Comparison of ENCODE assay signal across 8 cellular contexts in genomic region chr2:174778479-174778962, GRCh38. TPM values are rescaled to one million over a fixed set of nuclear protein-coding genes. Genes with fewer than 3 reads are reported as not detected.
DNase-seq lines count a peak whose midpoint lies in the region; ATAC-seq and TF ChIP-seq lines count a peak whose summit lies in the region.

No MANE protein-coding gene starts in this region.

- no peak overlapping the region for H3K27ac ChIP-seq in CD8-positive, alpha-beta memory T cell (ENCODE audit: low read depth, low read length)

- DNase-seq in CD8-positive, alpha-beta memory T cell: peak; percentile 54 to 95 (median 91)
- peak in 3 of 4 experiments; percentile 5 to 25 (median 22) for DNase-seq in activated CD4-positive, CD25-positive, alpha-beta regulatory T cell (lab: John Stamatoyannopoulos, UW)
- DNase-seq in brain pericyte (ENCODE audit: low read depth, low spot score) (peak; percentile 97), mesothelial cell of epicardium (ENCODE audit: low spot score in 2 of 2, unreplicated experiment in 2 of 2) (no peak), RPMI8226 (no peak), iPS-NIHi11 (ENCODE audit: low spot score) (no peak)

- H3K9me3 ChIP-seq in CD8-positive, alpha-beta memory T cell (ENCODE audit: low read length): no peaks in the 10 kb centered on the region

- peaks cover 36 to 54% (median 49%) of the 10 kb centered on the region in 3 donors for H3K4me1 Mint-ChIP-seq in CD8-positive, alpha-beta memory T cell
- peaks cover 50% of the 10 kb centered on the region for H3K4me1 Mint-ChIP-seq in mesothelial cell of epicardium
- peaks cover 20% of the 10 kb centered on the region for H3K4me1 Mint-ChIP-seq in stimulated activated memory B cell treated with anti-CD40 and anti-IgM and Interleukin-4, amounts not matched to agents 10 μg/mL and 1 μg/mL and 100 μg/mL, for 72 hours

- peak overlapping the region; percentile 67 to 99 (median 98) for H3K27ac Mint-ChIP-seq in CD8-positive, alpha-beta memory T cell
- H3K27ac Mint-ChIP-seq in mesothelial cell of epicardium: peak overlapping the region; percentile 69
- peak overlapping the region; percentile 76 for H3K27ac Mint-ChIP-seq in stimulated activated memory B cell treated with anti-CD40 and anti-IgM and Interleukin-4, amounts not matched to agents 10 μg/mL and 1 μg/mL and 100 μg/mL, for 72 hours

- CTCF ChIA-PET in CD8-positive, alpha-beta memory T cell (lab: Charles Lee): interaction anchor here (0.8 kb wide), 1 partner anchor 29 kb away, joined by 3 read pairs; no protein-coding TSS in a partner anchor

- peaks cover 0 to 2% of the 10 kb centered on the region in 2 donors for H3K27me3 Mint-ChIP-seq in CD8-positive, alpha-beta memory T cell
- H3K27me3 Mint-ChIP-seq in mesothelial cell of epicardium (ENCODE audit: low read depth): no peaks in the 10 kb centered on the region
- H3K27me3 Mint-ChIP-seq in stimulated activated memory B cell treated with anti-CD40 and anti-IgM and Interleukin-4, amounts not matched to agents 10 μg/mL and 1 μg/mL and 100 μg/mL, for 72 hours: peaks cover 23% of the 10 kb centered on the region

- peak; percentile 64 for ATAC-seq in HG03135 (IDR thresholded peaks at IDR 0.05; ENCODE audit: unreplicated experiment)
- ATAC-seq in stimulated activated memory B cell treated with anti-CD40 and anti-IgM and Interleukin-4, amounts not matched to agents 10 μg/mL and 1 μg/mL and 100 μg/mL, for 72 hours: peak; percentile 78

- H3K9me3 Mint-ChIP-seq in CD8-positive, alpha-beta memory T cell: no peaks in the 10 kb centered on the region
- H3K9me3 Mint-ChIP-seq in mesothelial cell of epicardium: no peaks in the 10 kb centered on the region
- H3K9me3 Mint-ChIP-seq in stimulated activated memory B cell treated with anti-CD40 and anti-IgM and Interleukin-4, amounts not matched to agents 10 μg/mL and 1 μg/mL and 100 μg/mL, for 72 hours: no peaks in the 10 kb centered on the region

- no peaks in the 10 kb centered on the region for H3K27me3 ChIP-seq in CD8-positive, alpha-beta memory T cell (ENCODE audit: insufficient read depth, low read length, poor library complexity, severe bottlenecking)

- H3K4me3 Mint-ChIP-seq in CD8-positive, alpha-beta memory T cell: peak overlapping the region; percentile 41 to 66 (median 55)
- H3K4me3 Mint-ChIP-seq in mesothelial cell of epicardium: no peak overlapping the region
- H3K4me3 Mint-ChIP-seq in stimulated activated memory B cell treated with anti-CD40 and anti-IgM and Interleukin-4, amounts not matched to agents 10 μg/mL and 1 μg/mL and 100 μg/mL, for 72 hours: no peak overlapping the region

- no peaks in the 10 kb centered on the region for H3K36me3 Mint-ChIP-seq in CD8-positive, alpha-beta memory T cell
- no peaks in the 10 kb centered on the region for H3K36me3 Mint-ChIP-seq in mesothelial cell of epicardium
- no peaks in the 10 kb centered on the region for H3K36me3 Mint-ChIP-seq in stimulated activated memory B cell treated with anti-CD40 and anti-IgM and Interleukin-4, amounts not matched to agents 10 μg/mL and 1 μg/mL and 100 μg/mL, for 72 hours

- TF ChIP-seq CTCF in mesothelial cell of epicardium (IDR thresholded peaks at IDR 0.05; ENCODE audit: unreplicated experiment): no peak

- no peaks in the 10 kb centered on the region for H3K36me3 ChIP-seq in CD8-positive, alpha-beta memory T cell (ENCODE audit: insufficient read depth, low read length)

- POLR2A ChIA-PET in CD8-positive, alpha-beta memory T cell (lab: Charles Lee): no interaction called here

- no peak overlapping the region for H3K4me3 ChIP-seq in CD8-positive, alpha-beta memory T cell (ENCODE audit: low read length)

- peaks cover 47% of the 10 kb centered on the region for H3K4me1 ChIP-seq in CD8-positive, alpha-beta memory T cell (ENCODE audit: insufficient read depth, low read length)

RNA-seq across cellular contexts. Expression of gene CHRNA1, which starts 14.2 kb away (rescaled TPM):
- not detected for total RNA-seq in CD8-positive, alpha-beta memory T cell
- polyA plus RNA-seq in CD8-positive, alpha-beta memory T cell: 0.43 TPM
- 0.16 TPM in 1 of 3 replicates, not detected in the others for total RNA-seq in mesothelial cell of epicardium

Comparison
In these comparisons a context has a peak if more than half of its experiments do, and no peak if none do; other contexts are left out.
1. DNase-seq: peak in CD8-positive, alpha-beta memory T cell (5 of 5), activated CD4-positive, CD25-positive, alpha-beta regulatory T cell (3 of 4) and brain pericyte (single experiment); none in mesothelial cell of epicardium (0 of 2), RPMI8226 (single experiment) and iPS-NIHi11 (single experiment).
2. H3K4me3 Mint-ChIP-seq: peak in CD8-positive, alpha-beta memory T cell (7 of 7); none in mesothelial cell of epicardium (single experiment) and stimulated activated memory B cell treated with anti-CD40 and anti-IgM and Interleukin-4, amounts not matched to agents 10 μg/mL and 1 μg/mL and 100 μg/mL, for 72 hours (single experiment).
3. Peak in every context shown above with its lines, with median percentiles within 50 percentile points of each other: H3K27ac Mint-ChIP-seq.